2 cellular contexts compared by ENCODE assay signal in genomic region chr2:113965228-113965627, GRCh38.
TF ChIP-seq lines count a peak whose summit lies in the region.

No MANE protein-coding gene starts in this region.

TF ChIP-seq in IMR-90, 13 proteins besides CTCF, POLR2A, EP300 and RAD21:
- TF ChIP-seq RCOR1 (IDR thresholded peaks at IDR 0.05; ENCODE audit: insufficient replicate concordance, low read length) = no peak
- no peak for TF ChIP-seq FOS (IDR thresholded peaks at IDR 0.05; ENCODE audit: low read depth, low read length)
- TF ChIP-seq ELK1 (IDR thresholded peaks at IDR 0.05; ENCODE audit: borderline replicate concordance, low read depth, low read length) = no peak
- no peak for TF ChIP-seq NFE2L2 (IDR thresholded peaks at IDR 0.05; ENCODE audit: low read depth, low read length)
- TF ChIP-seq CHD1 (IDR thresholded peaks at IDR 0.05; ENCODE audit: low read depth, low read length) = no peak

TF ChIP-seq in K562, 482 proteins besides CTCF, POLR2A, EP300 and RAD21:
- TF ChIP-seq ARHGAP35 (IDR thresholded peaks at IDR 0.05; ENCODE audit: partially characterized antibody) = no peak
- TF ChIP-seq GABPA (tag; conservative IDR thresholded peaks at IDR 0.05; ENCODE audit: low read depth) = no peak
- no peak for TF ChIP-seq ZC3H4 (CRISPR knock-in tag; IDR thresholded peaks at IDR 0.05; ENCODE audit: borderline replicate concordance)
- TF ChIP-seq CEBPZ (IDR thresholded peaks at IDR 0.05; ENCODE audit: borderline replicate concordance, low read depth, low read length) = no peak
- no peak for TF ChIP-seq ZNF445 (CRISPR knock-in tag; IDR thresholded peaks at IDR 0.05; ENCODE audit: low read depth)
- no peak for TF ChIP-seq STAT6 (CRISPR knock-in tag; IDR thresholded peaks at IDR 0.05)
- no peak for TF ChIP-seq ZNF75A (CRISPR knock-in tag; IDR thresholded peaks at IDR 0.05)
- TF ChIP-seq TRIM28 (IDR thresholded peaks at IDR 0.05) = no peak
- no peak for TF ChIP-seq ZNF79 (CRISPR knock-in tag; IDR thresholded peaks at IDR 0.05; ENCODE audit: low read depth)
- TF ChIP-seq ZNF143 (CRISPR knock-in tag; IDR thresholded peaks at IDR 0.05) = no peak
- no peak for TF ChIP-seq ZNF395 (CRISPR knock-in tag; IDR thresholded peaks at IDR 0.05)
- TF ChIP-seq HEY1 (CRISPR knock-in tag; IDR thresholded peaks at IDR 0.05; ENCODE audit: borderline replicate concordance) = no peak
- no peak for TF ChIP-seq SRSF1 (IDR thresholded peaks at IDR 0.05; ENCODE audit: low read depth, low read length)
- TF ChIP-seq ZNF764 (CRISPR knock-in tag; IDR thresholded peaks at IDR 0.05; ENCODE audit: low read depth) = no peak
- no peak for TF ChIP-seq ZNF77 (CRISPR knock-in tag; IDR thresholded peaks at IDR 0.05)
- no peak for TF ChIP-seq E2F1 (CRISPR knock-in tag; IDR thresholded peaks at IDR 0.05)
- no peak for TF ChIP-seq RFX1 (IDR thresholded peaks at IDR 0.05)
- no peak for TF ChIP-seq ZNF212 (CRISPR knock-in tag; IDR thresholded peaks at IDR 0.05)
- no peak for TF ChIP-seq ZNF175 (CRISPR knock-in tag; IDR thresholded peaks at IDR 0.05; ENCODE audit: low read depth)
